Comparison of ENCODE assay signal across 19 cellular contexts in the genomic region with DNA sequence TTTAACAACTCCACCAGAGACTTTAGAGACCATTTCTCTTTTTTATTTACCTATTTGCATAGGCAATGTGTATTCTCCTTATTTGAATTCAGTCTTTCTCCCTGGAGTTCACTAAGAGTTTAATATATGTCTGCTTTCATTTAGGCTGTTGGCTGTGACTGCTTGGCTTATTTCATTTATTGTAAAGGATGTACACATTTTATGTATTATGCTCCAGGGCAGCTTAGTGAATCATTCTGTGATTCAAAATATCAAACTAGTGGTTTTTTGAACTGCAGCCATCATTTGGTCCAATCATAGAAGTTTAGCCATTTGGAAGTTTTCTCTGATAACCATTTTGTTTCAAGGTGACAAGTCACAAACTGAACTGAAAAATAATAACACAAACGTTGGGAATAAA.
DNase-seq lines count a peak whose midpoint lies in the region; ATAC-seq, FAIRE-seq and TF ChIP-seq lines count a peak whose summit lies in the region.
"Had no signal": no experiment of that assay in that cellular context is flagged by ENCODE, and none has a peak within 500 bp of the region (broad histone marks: within the 10 kb centered on the region; RNA-seq: fewer than 3 reads in every experiment).

No MANE protein-coding gene starts in this region.

- TF ChIP-seq CTCF in bronchial epithelial cell (IDR thresholded peaks at IDR 0.05; ENCODE audit: insufficient read depth, low read length, severe bottlenecking) = no peak
- TF ChIP-seq CTCF in lower lobe of right lung (IDR thresholded peaks at IDR 0.05) = no peak
- no peak for TF ChIP-seq CTCF in spleen (IDR thresholded peaks at IDR 0.05 in 8 of 11, conservative IDR thresholded peaks at IDR 0.05 in 3 of 11)

- H3K4me1 Mint-ChIP-seq in CD8-positive, alpha-beta memory T cell = no peaks in the 10 kb centered on the region
- H3K4me1 Mint-ChIP-seq: CD4-positive, CD25-positive, alpha-beta regulatory T cell had no signal

- H3K9me3 Mint-ChIP-seq in CD8-positive, alpha-beta memory T cell = peaks cover 30 to 43% (median 31%) of the 10 kb centered on the region in 5 donors

- peaks cover 35 to 46% of the 10 kb centered on the region in 2 donors for H3K27me3 Mint-ChIP-seq in CD8-positive, alpha-beta memory T cell
- H3K27me3 Mint-ChIP-seq: IgD-negative memory B cell had no signal

- peaks cover 14% of the 10 kb centered on the region for H3K9me3 ChIP-seq in lower lobe of right lung
- H3K9me3 ChIP-seq in CD8-positive, alpha-beta memory T cell (ENCODE audit: low read length) = peaks cover 14% of the 10 kb centered on the region
- peaks cover 2 to 45% (median 34%) of the 10 kb centered on the region in 8 donors for H3K9me3 ChIP-seq in spleen
- H3K9me3 ChIP-seq: BE2C had no signal

- H3K27me3 ChIP-seq in bronchial epithelial cell (ENCODE audit: control insufficient read depth, insufficient read depth, low read length) = no peaks in the 10 kb centered on the region
- no peaks in the 10 kb centered on the region for H3K27me3 ChIP-seq in lower lobe of right lung (ENCODE audit: low read depth)
- H3K27me3 ChIP-seq in CD8-positive, alpha-beta memory T cell (ENCODE audit: insufficient read depth, low read length, poor library complexity, severe bottlenecking) = no peaks in the 10 kb centered on the region
- H3K27me3 ChIP-seq in spleen (replicated peaks in 1 of 7) = no peaks in the 10 kb centered on the region
- H3K27me3 ChIP-seq: BE2C had no signal

- H3K27ac Mint-ChIP-seq in CD8-positive, alpha-beta memory T cell = no peak overlapping the region
- H3K27ac Mint-ChIP-seq: CD4-positive, CD25-positive, alpha-beta regulatory T cell; H9; IgD-negative memory B cell had no signal

- no peak for TF ChIP-seq POLR2A in spleen (IDR thresholded peaks at IDR 0.05)

- H3K4me1 ChIP-seq in lower lobe of right lung (no peaks in the 10 kb centered on the region), spleen (no peaks in the 10 kb centered on the region)
- H3K4me1 ChIP-seq in CD8-positive, alpha-beta memory T cell (ENCODE audit: insufficient read depth, low read length) = no peaks in the 10 kb centered on the region
- H3K4me1 ChIP-seq: Caco-2 had no signal

- no peaks in the 10 kb centered on the region for H3K36me3 ChIP-seq in bronchial epithelial cell (ENCODE audit: control insufficient read depth, insufficient read depth, low read length)
- no peaks in the 10 kb centered on the region for H3K36me3 ChIP-seq in lower lobe of right lung
- no peaks in the 10 kb centered on the region for H3K36me3 ChIP-seq in CD8-positive, alpha-beta memory T cell (ENCODE audit: insufficient read depth, low read length)
- H3K36me3 ChIP-seq in spleen = peaks cover 0 to 3% (median 0%) of the 10 kb centered on the region in 6 donors
- H3K36me3 ChIP-seq: BE2C had no signal

- intact Hi-C loops in lower lobe of right lung (cut with DNase I) = no loop called here
- intact Hi-C loops in spleen (cut with DNase I; ENCODE audit: low total_unique reads) = no loop called here

- 64 to 83% (median 72%) methylated on average over 1 of the region's 1 CpG for WGBS in spleen, 5 donors

- POLR2A ChIA-PET in CD8-positive, alpha-beta memory T cell (lab: Charles Lee) = no interaction called here

- no peak overlapping the region for H3K4me3 ChIP-seq in bronchial epithelial cell (ENCODE audit: low read depth, low read length)
- H3K4me3 ChIP-seq in lower lobe of right lung = no peak overlapping the region
- H3K4me3 ChIP-seq in CD8-positive, alpha-beta memory T cell (ENCODE audit: low read length) = no peak overlapping the region
- H3K4me3 ChIP-seq in spleen = no peak overlapping the region

- no peak for FAIRE-seq in bronchial epithelial cell (lab: Jason Lieb, UNC)
- peak; percentile 27 for FAIRE-seq in islet of Langerhans (lab: Jason Lieb, UNC)
- FAIRE-seq: D721Med, GM19239, H1, HepG2 had no signal

- H3K27ac ChIP-seq in lower lobe of right lung = no peak overlapping the region
- H3K27ac ChIP-seq in CD8-positive, alpha-beta memory T cell (ENCODE audit: low read depth, low read length) = no peak overlapping the region
- H3K27ac ChIP-seq in spleen = no peak overlapping the region

- no peak for ATAC-seq in lower lobe of right lung
- ATAC-seq: HepG2 had no signal

- peaks cover 3 to 35% (median 4%) of the 10 kb centered on the region in 3 donors for H3K36me3 Mint-ChIP-seq in CD8-positive, alpha-beta memory T cell

- H3K4me3 Mint-ChIP-seq in CD8-positive, alpha-beta memory T cell = no peak overlapping the region
- H3K4me3 Mint-ChIP-seq: CD4-positive, CD25-positive, alpha-beta regulatory T cell; H9; IgD-negative memory B cell had no signal

- CTCF ChIA-PET in CD8-positive, alpha-beta memory T cell (lab: Charles Lee) = no interaction called here

- peak; percentile 20 for DNase-seq in NCI-H526 treated with DMSO at 0.1 percent for 48 hours (lab: John Stamatoyannopoulos, UW)
- DNase-seq in RPMI7951 (ENCODE audit: low read depth) = peak; percentile 43
- DNase-seq in bronchial epithelial cell (ENCODE audit: low read depth) = peak; percentile 65
- no peak for DNase-seq in lower lobe of right lung
- DNase-seq in CD8-positive, alpha-beta memory T cell = no peak
- DNase-seq in spleen = no peak
- DNase-seq: ACHN; BE2C; C1 segment of cervical spinal cord; Caco-2; CD4-positive, CD25-positive, alpha-beta regulatory T cell; GF-D8; H9 had no signal

Comparison
In these comparisons a context has a peak if more than half of its experiments do, and no peak if none do; other contexts are left out.
1. DNase-seq: peak in NCI-H526 treated with DMSO at 0.1 percent for 48 hours (single experiment), RPMI7951 (single experiment) and bronchial epithelial cell (single experiment); none in lower lobe of right lung (single experiment), CD8-positive, alpha-beta memory T cell (0 of 5) and spleen (single experiment).